ENCODE assay signal across 1 cellular context in the genomic region with DNA sequence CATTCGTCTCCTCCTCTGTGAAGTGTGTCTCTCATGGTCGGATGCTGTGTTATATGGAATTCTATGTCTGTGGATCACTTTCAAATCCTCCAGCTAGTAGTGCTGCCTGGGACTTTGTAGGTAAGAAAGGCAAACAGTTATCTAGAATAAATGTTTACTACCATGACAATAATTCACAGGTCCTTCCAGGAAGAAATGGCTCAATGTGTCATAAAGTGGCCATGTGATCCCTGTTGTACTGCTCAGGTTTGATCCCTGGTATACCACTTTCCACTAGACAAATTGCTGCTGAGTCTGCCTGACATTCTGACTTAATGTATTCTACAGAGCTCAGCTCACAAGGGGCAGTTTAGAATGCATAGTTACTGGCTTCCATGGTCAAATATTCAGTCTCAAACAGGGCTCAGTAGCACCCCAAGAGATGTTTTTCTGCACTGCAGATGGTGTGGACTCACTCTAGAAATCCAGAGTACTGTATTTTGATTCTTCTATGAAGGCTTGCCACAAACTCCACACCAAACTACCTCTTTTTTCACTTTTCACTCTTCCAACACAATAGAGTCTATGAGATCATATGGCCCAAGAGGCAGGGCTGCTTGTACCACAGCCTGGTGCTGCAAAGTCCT.
TF ChIP-seq lines count a peak whose summit lies in the region.

No MANE protein-coding gene starts in this region.

TF ChIP-seq in HepG2, 621 proteins besides CTCF, POLR2A, EP300 and RAD21:
- TF ChIP-seq TOE1 (CRISPR knock-in tag; IDR thresholded peaks at IDR 0.05) (no peak), ETS1 (CRISPR knock-in tag; IDR thresholded peaks at IDR 0.05) (no peak), ATF1 (CRISPR knock-in tag; IDR thresholded peaks at IDR 0.05) (no peak), RFXAP (CRISPR knock-in tag; IDR thresholded peaks at IDR 0.05; ENCODE audit: borderline replicate concordance) (no peak), ZNF746 (CRISPR knock-in tag; IDR thresholded peaks at IDR 0.05) (no peak), REPIN1 (CRISPR knock-in tag; IDR thresholded peaks at IDR 0.05; ENCODE audit: borderline replicate concordance, low read depth) (no peak), REL (CRISPR knock-in tag; conservative IDR thresholded peaks at IDR 0.05) (no peak), ZNF224 (CRISPR knock-in tag; IDR thresholded peaks at IDR 0.05) (no peak), KLF11 (CRISPR knock-in tag; IDR thresholded peaks at IDR 0.05) (no peak), ZMYM3 (CRISPR knock-in tag; IDR thresholded peaks at IDR 0.05) (no peak), KDM3A (CRISPR knock-in tag; IDR thresholded peaks at IDR 0.05; ENCODE audit: low read depth) (no peak), ELF1 (CRISPR knock-in tag; IDR thresholded peaks at IDR 0.05) (no peak), JUN (CRISPR knock-in tag; IDR thresholded peaks at IDR 0.05) (no peak), TFDP2 (CRISPR knock-in tag; IDR thresholded peaks at IDR 0.05) (no peak), MXD3 (CRISPR knock-in tag; IDR thresholded peaks at IDR 0.05) (no peak), ATF5 (CRISPR knock-in tag; IDR thresholded peaks at IDR 0.05; ENCODE audit: low read depth) (no peak), ZNF703 (CRISPR knock-in tag; IDR thresholded peaks at IDR 0.05; ENCODE audit: borderline replicate concordance) (no peak)
- TF ChIP-seq, protein P1, sequence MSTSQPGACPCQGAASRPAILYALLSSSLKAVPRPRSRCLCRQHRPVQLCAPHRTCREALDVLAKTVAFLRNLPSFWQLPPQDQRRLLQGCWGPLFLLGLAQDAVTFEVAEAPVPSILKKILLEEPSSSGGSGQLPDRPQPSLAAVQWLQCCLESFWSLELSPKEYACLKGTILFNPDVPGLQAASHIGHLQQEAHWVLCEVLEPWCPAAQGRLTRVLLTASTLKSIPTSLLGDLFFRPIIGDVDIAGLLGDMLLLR (CRISPR knock-in tag; IDR thresholded peaks at IDR 0.05): no peak
- TF ChIP-seq, protein P2, sequence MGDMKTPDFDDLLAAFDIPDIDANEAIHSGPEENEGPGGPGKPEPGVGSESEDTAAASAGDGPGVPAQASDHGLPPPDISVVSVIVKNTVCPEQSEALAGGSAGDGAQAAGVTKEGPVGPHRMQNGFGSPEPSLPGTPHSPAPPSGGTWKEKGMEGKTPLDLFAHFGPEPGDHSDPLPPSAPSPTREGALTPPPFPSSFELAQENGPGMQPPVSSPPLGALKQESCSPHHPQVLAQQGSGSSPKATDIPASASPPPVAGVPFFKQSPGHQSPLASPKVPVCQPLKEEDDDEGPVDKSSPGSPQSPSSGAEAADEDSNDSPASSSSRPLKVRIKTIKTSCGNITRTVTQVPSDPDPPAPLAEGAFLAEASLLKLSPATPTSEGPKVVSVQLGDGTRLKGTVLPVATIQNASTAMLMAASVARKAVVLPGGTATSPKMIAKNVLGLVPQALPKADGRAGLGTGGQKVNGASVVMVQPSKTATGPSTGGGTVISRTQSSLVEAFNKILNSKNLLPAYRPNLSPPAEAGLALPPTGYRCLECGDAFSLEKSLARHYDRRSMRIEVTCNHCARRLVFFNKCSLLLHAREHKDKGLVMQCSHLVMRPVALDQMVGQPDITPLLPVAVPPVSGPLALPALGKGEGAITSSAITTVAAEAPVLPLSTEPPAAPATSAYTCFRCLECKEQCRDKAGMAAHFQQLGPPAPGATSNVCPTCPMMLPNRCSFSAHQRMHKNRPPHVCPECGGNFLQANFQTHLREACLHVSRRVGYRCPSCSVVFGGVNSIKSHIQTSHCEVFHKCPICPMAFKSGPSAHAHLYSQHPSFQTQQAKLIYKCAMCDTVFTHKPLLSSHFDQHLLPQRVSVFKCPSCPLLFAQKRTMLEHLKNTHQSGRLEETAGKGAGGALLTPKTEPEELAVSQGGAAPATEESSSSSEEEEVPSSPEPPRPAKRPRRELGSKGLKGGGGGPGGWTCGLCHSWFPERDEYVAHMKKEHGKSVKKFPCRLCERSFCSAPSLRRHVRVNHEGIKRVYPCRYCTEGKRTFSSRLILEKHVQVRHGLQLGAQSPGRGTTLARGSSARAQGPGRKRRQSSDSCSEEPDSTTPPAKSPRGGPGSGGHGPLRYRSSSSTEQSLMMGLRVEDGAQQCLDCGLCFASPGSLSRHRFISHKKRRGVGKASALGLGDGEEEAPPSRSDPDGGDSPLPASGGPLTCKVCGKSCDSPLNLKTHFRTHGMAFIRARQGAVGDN (CRISPR knock-in tag; IDR thresholded peaks at IDR 0.05): no peak
